ENCODE assay signal across 30 cellular contexts in the genomic region with DNA sequence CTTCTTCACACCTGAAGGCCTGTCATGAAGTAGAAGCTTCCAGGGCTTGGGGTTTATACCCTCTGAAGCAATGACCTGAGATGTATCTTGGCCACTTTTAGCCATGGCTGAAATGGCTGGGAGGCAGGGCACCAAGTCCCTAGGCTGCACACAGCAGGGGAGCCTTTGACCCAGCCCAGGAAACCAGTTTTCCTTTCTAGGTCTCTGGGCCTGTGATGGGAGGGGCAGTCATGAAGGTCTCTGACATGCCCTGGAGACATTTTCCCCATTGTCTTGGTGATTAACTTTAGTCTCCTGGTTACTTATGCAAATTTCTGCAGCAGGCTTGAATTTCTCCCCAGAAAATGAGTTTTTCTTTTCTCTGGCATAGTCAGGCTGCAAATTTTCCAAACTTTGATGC.
"Had no signal": no experiment of that assay in that cellular context is flagged by ENCODE, and none has a peak within 500 bp of the region (broad histone marks: within the 10 kb centered on the region; RNA-seq: fewer than 3 reads in every experiment).

No MANE protein-coding gene starts in this region.

- ATAC-seq: activated CD4-positive, alpha-beta T cell treated with anti-CD3 and anti-CD28 coated beads for 36 hours; activated CD8-positive, alpha-beta memory T cell treated with anti-CD3 and anti-CD28 coated beads, Interleukin-2, amount 10 ng/mL, durations not matched to agents 7 days and 5 days; activated CD8-positive, alpha-beta T cell treated with anti-CD3 and anti-CD28 coated beads, Interleukin-2, amount 10 ng/mL, durations not matched to agents 7 days and 5 days; activated naive CD4-positive, alpha-beta T cell treated with anti-CD3 and anti-CD28 coated beads, Interleukin-2, amount 50 U/mL, for 72 hours; activated T-cell treated with anti-CD3 and anti-CD28 coated beads, Interleukin-2, amount 50 U/mL, for 72 hours; esophagus mucosa; heart left ventricle; T-helper 17 cell had no signal

- H3K9me3 ChIP-seq: ascending aorta, breast epithelium, colonic mucosa had no signal

- H3K36me3 ChIP-seq: ascending aorta, breast epithelium, cardiac muscle cell, colonic mucosa, heart left ventricle, WERI-Rb-1 had no signal

- H3K4me1 ChIP-seq: ascending aorta, breast epithelium, colonic mucosa, heart left ventricle had no signal

- H3K27ac ChIP-seq: ascending aorta, breast epithelium, cardiac muscle cell, colonic mucosa, heart left ventricle, WERI-Rb-1 had no signal

- H3K36me3 Mint-ChIP-seq: activated CD4-positive, alpha-beta memory T cell treated with anti-CD3 and anti-CD28 coated beads for 36 hours; activated CD8-positive, alpha-beta memory T cell treated with anti-CD3 and anti-CD28 coated beads, Interleukin-2, amount 10 ng/mL, durations not matched to agents 7 days and 5 days; activated naive CD4-positive, alpha-beta T cell treated with anti-CD3 and anti-CD28 coated beads, Interleukin-2, amount 10 ng/mL, durations not matched to agents 7 days and 5 days; activated naive CD4-positive, alpha-beta T cell treated with anti-CD3 and anti-CD28 coated beads, Interleukin-2, amount 50 U/mL, for 72 hours; activated naive CD8-positive, alpha-beta T cell treated with anti-CD3 and anti-CD28 coated beads, Interleukin-2, amount 10 ng/mL, durations not matched to agents 7 days and 5 days; brain had no signal

- H3K4me1 Mint-ChIP-seq: activated CD4-positive, alpha-beta T cell treated with anti-CD3 and anti-CD28 coated beads for 36 hours; activated CD4-positive, alpha-beta T cell treated with anti-CD3 and anti-CD28 coated beads, Interleukin-2, amount 10 ng/mL, durations not matched to agents 24 days and 14 days; activated CD8-positive, alpha-beta memory T cell treated with anti-CD3 and anti-CD28 coated beads, Interleukin-2, amount 10 ng/mL, durations not matched to agents 7 days and 5 days; activated naive CD4-positive, alpha-beta T cell treated with anti-CD3 and anti-CD28 coated beads, Interleukin-2, amount 10 ng/mL, durations not matched to agents 7 days and 5 days; activated naive CD8-positive, alpha-beta T cell treated with anti-CD3 and anti-CD28 coated beads, Interleukin-2, amount 10 ng/mL, durations not matched to agents 7 days and 5 days; T-helper 17 cell had no signal

- DNase-seq: activated CD4-positive, alpha-beta memory T cell treated with anti-CD3 and anti-CD28 coated beads for 36 hours; activated CD4-positive, alpha-beta T cell treated with anti-CD3 and anti-CD28 coated beads for 36 hours; activated CD4-positive, alpha-beta T cell treated with anti-CD3 and anti-CD28 coated beads, Interleukin-2, amount 10 ng/mL, durations not matched to agents 24 days and 14 days; activated CD4-positive, CD25-positive, alpha-beta regulatory T cell; activated CD4-positive, CD25-positive, alpha-beta regulatory T cell treated with anti-CD3 and anti-CD28 coated beads, Interleukin-2, amount 50 U/mL, for 72 hours; activated CD8-positive, alpha-beta memory T cell treated with anti-CD3 and anti-CD28 coated beads, Interleukin-2, amount 10 ng/mL, durations not matched to agents 7 days and 5 days; activated CD8-positive, alpha-beta memory T cell treated with anti-CD3 and anti-CD28 coated beads, Interleukin-2, amount 50 U/mL, for 4 hours; activated CD8-positive, alpha-beta T cell treated with anti-CD3 and anti-CD28 coated beads, Interleukin-2, amount 10 ng/mL, durations not matched to agents 7 days and 5 days; activated gamma-delta T cell; activated naive CD4-positive, alpha-beta T cell; activated naive CD4-positive, alpha-beta T cell treated with anti-CD3 and anti-CD28 coated beads, Interleukin-2, amount 10 ng/mL, durations not matched to agents 7 days and 5 days; activated naive CD8-positive, alpha-beta T cell treated with anti-CD3 and anti-CD28 coated beads, Interleukin-2, amount 10 ng/mL, durations not matched to agents 7 days and 5 days; activated T-cell treated with anti-CD3 and anti-CD28 coated beads, Interleukin-2, amount 50 U/mL, for 1 hour; activated T-cell treated with anti-CD3 and anti-CD28 coated beads, Interleukin-2, amount 50 U/mL, for 72 hours; central memory CD4-positive, alpha-beta T cell; cerebellar nuclear complex; colonic mucosa; effector CD8-positive, alpha-beta T cell; foreskin fibroblast; heart left ventricle; T-helper 17 cell; T1000; WERI-Rb-1 had no signal

- H3K27me3 ChIP-seq: ascending aorta, cardiac muscle cell, colonic mucosa, heart left ventricle had no signal

- H3K27me3 Mint-ChIP-seq: activated CD4-positive, alpha-beta memory T cell treated with anti-CD3 and anti-CD28 coated beads for 36 hours; activated CD4-positive, alpha-beta T cell treated with anti-CD3 and anti-CD28 coated beads for 36 hours; activated CD4-positive, alpha-beta T cell treated with anti-CD3 and anti-CD28 coated beads, Interleukin-2, amount 10 ng/mL, durations not matched to agents 24 days and 14 days; activated CD8-positive, alpha-beta memory T cell treated with anti-CD3 and anti-CD28 coated beads, Interleukin-2, amount 10 ng/mL, durations not matched to agents 7 days and 5 days; activated naive CD4-positive, alpha-beta T cell treated with anti-CD3 and anti-CD28 coated beads, Interleukin-2, amount 10 ng/mL, durations not matched to agents 7 days and 5 days; activated naive CD8-positive, alpha-beta T cell treated with anti-CD3 and anti-CD28 coated beads, Interleukin-2, amount 10 ng/mL, durations not matched to agents 7 days and 5 days; brain; T-helper 17 cell had no signal

- H3K27ac Mint-ChIP-seq: activated CD4-positive, alpha-beta memory T cell treated with anti-CD3 and anti-CD28 coated beads for 36 hours; activated CD4-positive, alpha-beta T cell treated with anti-CD3 and anti-CD28 coated beads for 36 hours; activated CD4-positive, alpha-beta T cell treated with anti-CD3 and anti-CD28 coated beads, Interleukin-2, amount 10 ng/mL, durations not matched to agents 24 days and 14 days; activated CD8-positive, alpha-beta memory T cell treated with anti-CD3 and anti-CD28 coated beads, Interleukin-2, amount 10 ng/mL, durations not matched to agents 7 days and 5 days; activated CD8-positive, alpha-beta T cell treated with anti-CD3 and anti-CD28 coated beads, Interleukin-2, amount 10 ng/mL, durations not matched to agents 7 days and 5 days; activated naive CD4-positive, alpha-beta T cell treated with anti-CD3 and anti-CD28 coated beads, Interleukin-2, amount 10 ng/mL, durations not matched to agents 7 days and 5 days; activated naive CD4-positive, alpha-beta T cell treated with anti-CD3 and anti-CD28 coated beads, Interleukin-2, amount 50 U/mL, for 72 hours; activated naive CD8-positive, alpha-beta T cell treated with anti-CD3 and anti-CD28 coated beads, Interleukin-2, amount 10 ng/mL, durations not matched to agents 7 days and 5 days; activated T-cell treated with anti-CD3 and anti-CD28 coated beads, Interleukin-2, amount 50 U/mL, for 72 hours; brain; T-helper 17 cell; T-helper 2 cell treated with Interferon-gamma antibody and Interleukin-4, amounts not matched to agents 5 μg/mL and 100 μg/mL, for 36 hours had no signal

- H3K4me3 ChIP-seq: ascending aorta, breast epithelium, cardiac muscle cell, colonic mucosa, heart left ventricle had no signal

- H3K9me3 Mint-ChIP-seq: activated CD4-positive, alpha-beta T cell treated with anti-CD3 and anti-CD28 coated beads, Interleukin-2, amount 10 ng/mL, durations not matched to agents 24 days and 14 days; activated naive CD4-positive, alpha-beta T cell treated with anti-CD3 and anti-CD28 coated beads, Interleukin-2, amount 50 U/mL, for 72 hours; activated naive CD8-positive, alpha-beta T cell treated with anti-CD3 and anti-CD28 coated beads, Interleukin-2, amount 10 ng/mL, durations not matched to agents 7 days and 5 days; brain had no signal

- H3K4me3 Mint-ChIP-seq: activated CD4-positive, alpha-beta memory T cell treated with anti-CD3 and anti-CD28 coated beads for 36 hours; activated CD4-positive, alpha-beta T cell treated with anti-CD3 and anti-CD28 coated beads for 36 hours; activated CD4-positive, alpha-beta T cell treated with anti-CD3 and anti-CD28 coated beads, Interleukin-2, amount 10 ng/mL, durations not matched to agents 24 days and 14 days; activated CD8-positive, alpha-beta memory T cell treated with anti-CD3 and anti-CD28 coated beads, Interleukin-2, amount 10 ng/mL, durations not matched to agents 7 days and 5 days; activated CD8-positive, alpha-beta T cell treated with anti-CD3 and anti-CD28 coated beads, Interleukin-2, amount 10 ng/mL, durations not matched to agents 7 days and 5 days; activated naive CD4-positive, alpha-beta T cell treated with anti-CD3 and anti-CD28 coated beads, Interleukin-2, amount 10 ng/mL, durations not matched to agents 7 days and 5 days; activated naive CD8-positive, alpha-beta T cell treated with anti-CD3 and anti-CD28 coated beads, Interleukin-2, amount 10 ng/mL, durations not matched to agents 7 days and 5 days; activated T-cell treated with anti-CD3 and anti-CD28 coated beads, Interleukin-2, amount 50 U/mL, for 72 hours; brain; T-helper 17 cell; T-helper 2 cell treated with Interferon-gamma antibody and Interleukin-4, amounts not matched to agents 5 μg/mL and 100 μg/mL, for 36 hours had no signal
